In the genomic region with DNA sequence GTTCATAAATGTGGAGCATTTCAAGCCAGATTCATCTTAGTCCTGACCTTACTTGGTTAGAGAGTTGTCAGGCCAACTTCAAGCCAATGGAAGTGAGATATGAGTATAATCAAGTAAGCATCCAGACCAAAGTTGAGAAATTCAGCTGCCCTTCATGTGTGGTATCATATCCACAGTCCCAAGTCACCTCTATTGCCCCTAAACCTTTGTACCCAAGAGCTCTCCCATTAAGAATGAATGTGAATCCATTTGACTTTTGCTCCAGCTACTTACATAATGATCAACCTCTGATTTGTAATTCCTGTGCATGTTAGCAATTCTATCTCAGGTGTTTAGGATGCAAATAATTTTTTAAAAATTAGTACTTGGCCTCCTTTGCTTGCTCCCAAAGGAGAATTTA, we compare ENCODE assay signal across 21 cellular contexts.
DNase-seq lines count a peak whose midpoint lies in the region; ATAC-seq, FAIRE-seq and TF ChIP-seq lines count a peak whose summit lies in the region.
"Had no signal": no experiment of that assay in that cellular context is flagged by ENCODE, and none has a peak within 500 bp of the region (broad histone marks: within the 10 kb centered on the region; RNA-seq: fewer than 3 reads in every experiment).

No MANE protein-coding gene starts in this region.

- H3K4me1 ChIP-seq in kidney (ENCODE audit: control insufficient read depth in 1 of 2, insufficient read depth in 1 of 2, low read depth in 1 of 2, low read length in 2 of 2) (peaks cover 0 to 18% of the 10 kb centered on the region in 2 donors), liver (ENCODE audit: control insufficient read depth in 4 of 4, insufficient read depth in 4 of 4, low read length in 3 of 4) (peaks cover 8 to 49% (median 37%) of the 10 kb centered on the region in 4 donors), small intestine (ENCODE audit: control insufficient read depth in 2 of 2, insufficient read depth in 1 of 2, low read depth in 1 of 2, low read length in 1 of 2) (peaks cover 3 to 8% of the 10 kb centered on the region in 2 donors)

- TF ChIP-seq CTCF in kidney (IDR thresholded peaks at IDR 0.05; ENCODE audit: borderline replicate concordance, extremely low read depth, insufficient read depth) = no peak
- TF ChIP-seq CTCF in liver (IDR thresholded peaks at IDR 0.05; ENCODE audit: low read depth, low read length, missing input control) = no peak

- TF ChIP-seq RAD21 in liver (IDR thresholded peaks at IDR 0.05) = peak; percentile 35 to 55

- H3K36me3 ChIP-seq in kidney (ENCODE audit: control insufficient read depth in 1 of 2, insufficient read depth in 2 of 2, low read length in 2 of 2) = no peaks in the 10 kb centered on the region
- H3K36me3 ChIP-seq in liver (ENCODE audit: control insufficient read depth in 4 of 4, insufficient read depth in 3 of 4, low read depth in 1 of 4, low read length in 3 of 4) = no peaks in the 10 kb centered on the region
- no peaks in the 10 kb centered on the region for H3K36me3 ChIP-seq in small intestine (ENCODE audit: control insufficient read depth in 2 of 2, insufficient read depth in 2 of 2, low read length in 2 of 2)
- H3K36me3 ChIP-seq: BLaER1 treated with 17β-estradiol and CSF1 and Interleukin-3, amounts not matched to agents 10 nM and 100 nM had no signal

- no peaks in the 10 kb centered on the region for H3K9me3 ChIP-seq in kidney (ENCODE audit: control insufficient read depth in 1 of 2, low read length in 2 of 2)
- no peaks in the 10 kb centered on the region for H3K9me3 ChIP-seq in liver (ENCODE audit: control insufficient read depth in 4 of 4, low read length in 3 of 4)
- H3K9me3 ChIP-seq in small intestine (ENCODE audit: control insufficient read depth, low read depth) = no peaks in the 10 kb centered on the region
- H3K9me3 ChIP-seq: A549; BLaER1 treated with 17β-estradiol and CSF1 and Interleukin-3, amounts not matched to agents 10 nM and 100 nM; Caco-2 had no signal

- H3K27ac ChIP-seq in kidney (ENCODE audit: low read depth in 2 of 2, low read length in 2 of 2) = peak overlapping the region; percentile 15 to 81
- peak overlapping the region; percentile 92 to 95 for H3K27ac ChIP-seq in liver (ENCODE audit: low read depth in 1 of 2, low read length in 2 of 2)
- no peak overlapping the region for H3K27ac ChIP-seq in small intestine (ENCODE audit: low read depth in 1 of 2, low read length in 1 of 2)
- H3K27ac ChIP-seq: 22Rv1, C4-2B had no signal

- no peak for FAIRE-seq in kidney (lab: Jason Lieb, UNC)
- FAIRE-seq in small intestine (lab: Jason Lieb, UNC) = no peak
- FAIRE-seq: D721Med, G401.6, GM12891 had no signal

- DNase-seq in kidney (no peak), left lobe of liver (ENCODE audit: low spot score) (no peak), small intestine (peak; percentile 86), MV-4-11 (lab: John Stamatoyannopoulos, UW) (no peak), posterior cingulate gyrus (no peak)
- no peak for DNase-seq in stimulated activated CD4-positive, alpha-beta T cell treated with anti-CD3 and anti-CD28 coated beads, Interleukin-1b, Interleukin-23, amount 100 ng/mL, for 48 hours
- DNase-seq: AML-193; Caco-2; Calu3; CD4-positive, alpha-beta T cell; CD8-positive, alpha-beta T cell; DMS79 treated with DMSO at 0.1 percent for 48 hours; GF-D8 had no signal

- ATAC-seq in left lobe of liver = peak; percentile 64
- ATAC-seq: A549; CD8-positive, alpha-beta T cell had no signal

- H3K9ac ChIP-seq in kidney (ENCODE audit: low read length in 2 of 2) = no peak overlapping the region
- H3K9ac ChIP-seq in liver (ENCODE audit: low read depth in 1 of 2, low read length in 2 of 2) = no peak overlapping the region
- H3K9ac ChIP-seq: BLaER1 treated with 17β-estradiol and CSF1 and Interleukin-3, amounts not matched to agents 10 nM and 100 nM had no signal

- no peak overlapping the region for H3K4me3 ChIP-seq in kidney (ENCODE audit: low read length in 2 of 2)
- no peak overlapping the region for H3K4me3 ChIP-seq in liver (ENCODE audit: low read depth in 1 of 3, low read length in 3 of 3)
- no peak overlapping the region for H3K4me3 ChIP-seq in small intestine (ENCODE audit: low read depth in 1 of 2, low read length in 2 of 2)
- H3K4me3 ChIP-seq: A549; BLaER1 treated with 17β-estradiol and CSF1 and Interleukin-3, amounts not matched to agents 10 nM and 100 nM had no signal

- intact Hi-C loops in kidney (cut with DNase I) (no loop called here), posterior cingulate gyrus (cut with DNase I) (no loop called here)

- no peaks in the 10 kb centered on the region for H3K27me3 ChIP-seq in liver (ENCODE audit: control insufficient read depth in 4 of 4, insufficient read depth in 4 of 4, low read length in 3 of 4)
- no peaks in the 10 kb centered on the region for H3K27me3 ChIP-seq in small intestine (ENCODE audit: control insufficient read depth in 2 of 2, insufficient read depth in 2 of 2, low read length in 2 of 2)
- H3K27me3 ChIP-seq: BLaER1 treated with 17β-estradiol and CSF1 and Interleukin-3, amounts not matched to agents 10 nM and 100 nM had no signal

TF ChIP-seq in liver, 16 proteins besides CTCF, POLR2A, EP300 and RAD21:
- TF ChIP-seq FOXA2 (IDR thresholded peaks at IDR 0.05) (peak; percentile 24), RXRA (IDR thresholded peaks at IDR 0.05) (peak; percentile 98 to 99), REST (IDR thresholded peaks at IDR 0.05) (peak; percentile 49), YY1 (IDR thresholded peaks at IDR 0.05) (peak; percentile 82), FOXA1 (IDR thresholded peaks at IDR 0.05) (peak; percentile 44), GABPA (IDR thresholded peaks at IDR 0.05 in 1 of 2, conservative IDR thresholded peaks at IDR 0.05 in 1 of 2) (peak in 1 of 2 donors; percentile 26), NR2F2 (IDR thresholded peaks at IDR 0.05) (peak; percentile 38), EGR1 (IDR thresholded peaks at IDR 0.05; ENCODE audit: low read depth in 2 of 2) (no peak), SP1 (IDR thresholded peaks at IDR 0.05) (peak; percentile 94), TAF1 (conservative IDR thresholded peaks at IDR 0.05) (no peak), HNF4A (conservative IDR thresholded peaks at IDR 0.05) (peak; percentile 98 to 99), JUND (IDR thresholded peaks at IDR 0.05) (peak in 1 of 2 donors; percentile 70), MAX (IDR thresholded peaks at IDR 0.05) (peak; percentile 62), HNF4G (IDR thresholded peaks at IDR 0.05) (peak; percentile 96)
- TF ChIP-seq, protein P1, sequence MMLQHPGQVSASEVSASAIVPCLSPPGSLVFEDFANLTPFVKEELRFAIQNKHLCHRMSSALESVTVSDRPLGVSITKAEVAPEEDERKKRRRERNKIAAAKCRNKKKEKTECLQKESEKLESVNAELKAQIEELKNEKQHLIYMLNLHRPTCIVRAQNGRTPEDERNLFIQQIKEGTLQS (IDR thresholded peaks at IDR 0.05) = peak; percentile 55
- TF ChIP-seq, protein P2, sequence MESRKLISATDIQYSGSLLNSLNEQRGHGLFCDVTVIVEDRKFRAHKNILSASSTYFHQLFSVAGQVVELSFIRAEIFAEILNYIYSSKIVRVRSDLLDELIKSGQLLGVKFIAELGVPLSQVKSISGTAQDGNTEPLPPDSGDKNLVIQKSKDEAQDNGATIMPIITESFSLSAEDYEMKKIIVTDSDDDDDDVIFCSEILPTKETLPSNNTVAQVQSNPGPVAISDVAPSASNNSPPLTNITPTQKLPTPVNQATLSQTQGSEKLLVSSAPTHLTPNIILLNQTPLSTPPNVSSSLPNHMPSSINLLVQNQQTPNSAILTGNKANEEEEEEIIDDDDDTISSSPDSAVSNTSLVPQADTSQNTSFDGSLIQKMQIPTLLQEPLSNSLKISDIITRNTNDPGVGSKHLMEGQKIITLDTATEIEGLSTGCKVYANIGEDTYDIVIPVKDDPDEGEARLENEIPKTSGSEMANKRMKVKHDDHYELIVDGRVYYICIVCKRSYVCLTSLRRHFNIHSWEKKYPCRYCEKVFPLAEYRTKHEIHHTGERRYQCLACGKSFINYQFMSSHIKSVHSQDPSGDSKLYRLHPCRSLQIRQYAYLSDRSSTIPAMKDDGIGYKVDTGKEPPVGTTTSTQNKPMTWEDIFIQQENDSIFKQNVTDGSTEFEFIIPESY (IDR thresholded peaks at IDR 0.05) = peak; percentile 75
TF ChIP-seq in liver: peak in this region for 14.

Comparison
In these comparisons a context has a peak if more than half of its experiments do, and no peak if none do; other contexts are left out.
1. H3K27ac ChIP-seq: peak in kidney (2 of 2) and liver (2 of 2); none in small intestine (0 of 2).